ENCODE assay signal across 11 cellular contexts in the genomic region with DNA sequence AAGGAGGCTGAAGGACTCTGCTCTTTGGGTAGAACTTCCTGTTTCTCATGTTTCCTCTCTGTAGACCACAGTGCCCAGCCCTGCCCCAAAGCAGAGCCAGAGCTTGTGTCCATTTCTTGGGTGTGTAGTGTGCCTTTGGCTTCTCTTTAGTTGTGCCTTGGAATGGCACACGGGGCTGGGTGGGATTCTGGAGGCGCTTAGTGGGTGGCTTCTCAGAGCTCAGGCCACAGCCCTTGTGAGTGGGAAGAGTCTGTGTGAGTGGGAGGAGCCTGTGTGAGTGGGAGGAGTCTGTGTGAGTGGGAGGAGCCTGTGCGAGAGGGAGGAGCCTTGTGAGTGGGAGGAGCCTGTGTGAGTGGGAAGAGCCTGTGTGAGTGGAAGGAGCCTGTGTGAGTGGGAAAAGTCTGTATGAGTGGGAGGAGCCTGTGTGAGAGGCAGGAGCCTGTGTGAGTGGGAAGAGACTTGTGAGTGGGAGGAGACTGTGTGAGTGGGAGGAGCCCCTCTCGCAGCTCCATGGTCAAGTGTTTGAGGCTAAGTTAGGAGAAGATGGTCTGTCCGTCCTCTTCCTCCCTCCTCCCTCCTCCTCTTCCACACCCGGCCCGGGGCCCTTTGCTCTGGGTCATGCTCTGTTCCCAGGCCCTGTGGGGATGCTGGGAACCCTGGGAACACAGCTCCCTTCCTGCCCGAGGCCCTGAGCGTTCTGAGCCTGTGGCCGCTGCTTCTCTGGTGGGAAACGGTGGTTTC.
DNase-seq lines count a peak whose midpoint lies in the region; ATAC-seq, FAIRE-seq and TF ChIP-seq lines count a peak whose summit lies in the region.
"Had no signal": no experiment of that assay in that cellular context is flagged by ENCODE, and none has a peak within 500 bp of the region (broad histone marks: within the 10 kb centered on the region; RNA-seq: fewer than 3 reads in every experiment).

No MANE protein-coding gene starts in this region.

- DNase-seq in CD1c-positive myeloid dendritic cell (ENCODE audit: extremely low spot score) (peak; percentile 19), HEK293T (ENCODE audit: extremely low spot score) (peak; percentile 38), HepG2 (ENCODE audit: low spot score) (no peak), cerebellar cortex (ENCODE audit: low spot score) (no peak), T-helper 9 cell (no peak), suprapubic skin (ENCODE audit: low spot score in 2 of 2) (no peak)
- peak; percentile 20 for DNase-seq in activated CD8-positive, alpha-beta T cell treated with anti-CD3 and anti-CD28 coated beads for 36 hours
- DNase-seq: NCI-H446, small intestine had no signal

- H3K4me3 Mint-ChIP-seq in activated CD8-positive, alpha-beta T cell treated with anti-CD3 and anti-CD28 coated beads for 36 hours = no peak overlapping the region
- H3K4me3 Mint-ChIP-seq: stimulated activated naive CD8-positive, alpha-beta T cell treated with anti-CD3 and anti-CD28 coated beads, Interleukin-15, amount 100 ng/mL, for 72 hours had no signal

- H3K27ac ChIP-seq in HepG2 (ENCODE audit: extremely low read length, insufficient read depth, low read length) (no peak overlapping the region), suprapubic skin (no peak overlapping the region)

- peaks cover 16% of the 10 kb centered on the region for H3K9me3 Mint-ChIP-seq in activated CD8-positive, alpha-beta T cell treated with anti-CD3 and anti-CD28 coated beads for 36 hours

- no peak for FAIRE-seq in HepG2 (lab: Jason Lieb, UNC)
- FAIRE-seq: small intestine had no signal

- H3K4me3 ChIP-seq in HepG2 (replicated peaks in 1 of 3; ENCODE audit: insufficient read depth in 1 of 3, low read depth in 2 of 3, low read length in 3 of 3) (no peak overlapping the region), suprapubic skin (no peak overlapping the region)

- no peak for TF ChIP-seq EP300 in HepG2 (IDR thresholded peaks at IDR 0.05; ENCODE audit: low read depth in 2 of 2, low read length in 2 of 2)
- no peak for TF ChIP-seq EP300 in HepG2 (CRISPR knock-in tag; IDR thresholded peaks at IDR 0.05; ENCODE audit: borderline replicate concordance)
- no peak for TF ChIP-seq EP300 in suprapubic skin (IDR thresholded peaks at IDR 0.05)

- H3K27me3 Mint-ChIP-seq in activated CD8-positive, alpha-beta T cell treated with anti-CD3 and anti-CD28 coated beads for 36 hours = no peaks in the 10 kb centered on the region
- H3K27me3 Mint-ChIP-seq: stimulated activated naive CD8-positive, alpha-beta T cell treated with anti-CD3 and anti-CD28 coated beads, Interleukin-15, amount 100 ng/mL, for 72 hours had no signal

- peaks cover 32% of the 10 kb centered on the region for H3K4me1 ChIP-seq in HepG2 (ENCODE audit: insufficient read depth, low read length)
- peaks cover 10% of the 10 kb centered on the region for H3K4me1 ChIP-seq in suprapubic skin

- intact Hi-C loops in activated CD8-positive, alpha-beta T cell treated with anti-CD3 and anti-CD28 coated beads for 36 hours (cut with micrococcal nuclease) = no loop called here
- intact Hi-C loops in HepG2 (cut with micrococcal nuclease; ENCODE audit: unreplicated experiment) = no loop called here

- no peak for TF ChIP-seq RAD21 in HepG2 (CRISPR knock-in tag; IDR thresholded peaks at IDR 0.05)

- H4K20me1 ChIP-seq in HepG2 (ENCODE audit: insufficient read depth, low read length) = no peaks in the 10 kb centered on the region

- H3K9ac ChIP-seq in HepG2 (ENCODE audit: insufficient read depth, low read depth, low read length) = no peak overlapping the region

- WGBS in HepG2 (ENCODE audit: low lambda C conversion rate) = 88% methylated on average over 10 of the region's 11 CpGs
- WGBS in suprapubic skin = 82% methylated on average over 11 of the region's 11 CpGs

- H2AFZ ChIP-seq in HepG2 (ENCODE audit: low read length) = no peak overlapping the region

- H3K27ac Mint-ChIP-seq in activated CD8-positive, alpha-beta T cell treated with anti-CD3 and anti-CD28 coated beads for 36 hours = peak overlapping the region; percentile 56

- H3K9me3 ChIP-seq in HepG2 (ENCODE audit: low read length) (peaks cover 13% of the 10 kb centered on the region), suprapubic skin (no peaks in the 10 kb centered on the region)

- no peaks in the 10 kb centered on the region for H3K36me3 ChIP-seq in HepG2 (replicated peaks in 1 of 2; ENCODE audit: control insufficient read depth in 1 of 2, insufficient read depth in 2 of 2, low read length in 2 of 2)
- no peaks in the 10 kb centered on the region for H3K36me3 ChIP-seq in suprapubic skin

- no TSS peak for BruUV-seq in HepG2 (replicated peaks; lab: Mats Ljungman, UMichigan)

- H3K4me2 ChIP-seq in HepG2 (ENCODE audit: low read depth, low read length) = no peak overlapping the region

- TF ChIP-seq POLR2A in HepG2 (IDR thresholded peaks at IDR 0.05; ENCODE audit: insufficient read depth in 1 of 2, low read depth in 2 of 2, low read length in 2 of 2) (no peak), suprapubic skin (IDR thresholded peaks at IDR 0.05) (no peak)

- H3K36me3 Mint-ChIP-seq in activated CD8-positive, alpha-beta T cell treated with anti-CD3 and anti-CD28 coated beads for 36 hours (ENCODE audit: low read depth) = peaks cover 13% of the 10 kb centered on the region

- POLR2A ChIA-PET in HEK293T (lab: Yijun Ruan, JAX) = no interaction called here
- POLR2A ChIA-PET in activated CD8-positive, alpha-beta T cell treated with anti-CD3 and anti-CD28 coated beads for 36 hours (lab: Charles Lee) = interaction anchor here (0.9 kb wide), 2 partner anchors 9 to 19 kb away, joined by 4 read pairs; no protein-coding TSS in a partner anchor
- POLR2A ChIA-PET in HepG2 (lab: Yijun Ruan, JAX) = no interaction called here

- peak; percentile 78 for ATAC-seq in activated CD8-positive, alpha-beta T cell treated with anti-CD3 and anti-CD28 coated beads for 36 hours
- ATAC-seq in HepG2 = peak; percentile 17; the same call in 2 of the 3 replicates
- no peak for ATAC-seq in GM21360 (IDR thresholded peaks at IDR 0.05; ENCODE audit: unreplicated experiment)
- ATAC-seq: stimulated activated naive CD8-positive, alpha-beta T cell treated with anti-CD3 and anti-CD28 coated beads, Interleukin-15, amount 100 ng/mL, for 72 hours had no signal

- no peaks in the 10 kb centered on the region for H3K27me3 ChIP-seq in HepG2 (ENCODE audit: control insufficient read depth in 1 of 2, insufficient read depth in 2 of 2, low read length in 2 of 2)
- H3K27me3 ChIP-seq in suprapubic skin = no peaks in the 10 kb centered on the region

- in situ Hi-C loops in HepG2 (cut with HindIII; ENCODE audit: extremely low pct_ligation_motif_present, low pct_unique_long_range_greater_than_20kb) = no loop called here

- peaks cover 5% of the 10 kb centered on the region for H3K4me1 Mint-ChIP-seq in activated CD8-positive, alpha-beta T cell treated with anti-CD3 and anti-CD28 coated beads for 36 hours (ENCODE audit: low read depth)

- no peaks in the 10 kb centered on the region for H3K79me2 ChIP-seq in HepG2 (ENCODE audit: insufficient read depth, low read length)

- TF ChIP-seq CTCF in activated CD8-positive, alpha-beta T cell treated with anti-CD3 and anti-CD28 coated beads for 36 hours (IDR thresholded peaks at IDR 0.05) = no peak
- TF ChIP-seq CTCF in HepG2 (CRISPR knock-in tag; IDR thresholded peaks at IDR 0.05) (no peak), suprapubic skin (IDR thresholded peaks at IDR 0.05) (no peak)

- CTCF ChIA-PET in HEK293T (lab: Yijun Ruan, JAX) = no interaction called here
- CTCF ChIA-PET in activated CD8-positive, alpha-beta T cell treated with anti-CD3 and anti-CD28 coated beads for 36 hours (lab: Charles Lee) = interaction anchor here (2.3 kb wide), 1 partner anchor 154 kb away, joined by 6 read pairs; the partner anchor contains the start of gene GRK5
- CTCF ChIA-PET in HepG2 (lab: Yijun Ruan, JAX; ENCODE audit: low intra/inter-chr PET ratio, low total read pairs) = no interaction called here

TF ChIP-seq in HEK293T, 16 proteins besides CTCF, POLR2A, EP300 and RAD21:
- no peak for TF ChIP-seq FOXK2 (IDR thresholded peaks at IDR 0.05)
- TF ChIP-seq FOXA1 (IDR thresholded peaks at IDR 0.05) = no peak
- TF ChIP-seq SP1 (IDR thresholded peaks at IDR 0.05) = no peak
- no peak for TF ChIP-seq SUZ12 (IDR thresholded peaks at IDR 0.05)
- no peak for TF ChIP-seq PKNOX1 (IDR thresholded peaks at IDR 0.05)
- TF ChIP-seq BHLHE40 (IDR thresholded peaks at IDR 0.05; ENCODE audit: borderline replicate concordance) = no peak
- no peak for TF ChIP-seq L3MBTL2 (conservative IDR thresholded peaks at IDR 0.05)
- TF ChIP-seq NFRKB (IDR thresholded peaks at IDR 0.05) = no peak
- no peak for TF ChIP-seq LEF1 (IDR thresholded peaks at IDR 0.05; ENCODE audit: borderline replicate concordance)
- no peak for TF ChIP-seq HDGF (IDR thresholded peaks at IDR 0.05; ENCODE audit: borderline replicate concordance)
TF ChIP-seq in HEK293T: peak in this region for 0.

TF ChIP-seq in HepG2, 621 proteins besides CTCF, POLR2A, EP300 and RAD21:
- TF ChIP-seq TMF1 (CRISPR knock-in tag; IDR thresholded peaks at IDR 0.05; ENCODE audit: low read depth) (no peak), ZNF263 (CRISPR knock-in tag; IDR thresholded peaks at IDR 0.05) (peak; percentile 69)
TF ChIP-seq in HepG2: peak in this region for 1.

Comparison
In these comparisons a context has a peak if more than half of its experiments do, and no peak if none do; other contexts are left out.
1. DNase-seq: peak in CD1c-positive myeloid dendritic cell (single experiment), HEK293T (single experiment) and activated CD8-positive, alpha-beta T cell treated with anti-CD3 and anti-CD28 coated beads for 36 hours (single experiment); none in HepG2 (single experiment), cerebellar cortex (single experiment), T-helper 9 cell (single experiment) and suprapubic skin (0 of 2).